ENCODE assay signal across 12 cellular contexts in genomic region chr13:75869981-75870380, GRCh38.
A peak's percentile ranks its signal among the peaks of the same experiment; 100 is the strongest.
DNase-seq lines count a peak whose midpoint lies in the region; ATAC-seq and TF ChIP-seq lines count a peak whose summit lies in the region.
"Had no signal": no experiment of that assay in that cellular context is flagged by ENCODE, and none has a peak within 500 bp of the region (broad histone marks: within the 10 kb centered on the region; RNA-seq: fewer than 3 reads in every experiment).

No MANE protein-coding gene starts in this region.

- peaks cover 13% of the 10 kb centered on the region for H3K4me1 Mint-ChIP-seq in activated naive CD4-positive, alpha-beta T cell treated with anti-CD3 and anti-CD28 coated beads for 36 hours (ENCODE audit: low read depth)
- peaks cover 8% of the 10 kb centered on the region for H3K4me1 Mint-ChIP-seq in T-helper 1 cell treated with Interleukin-12 subunit alpha and Interleukin-12 subunit beta and Interleukin-4 antibody, amounts not matched to agents 30 μg/mL and 1 μg/mL, for 36 hours (ENCODE audit: low read depth)
- peaks cover 11% of the 10 kb centered on the region for H3K4me1 Mint-ChIP-seq in endodermal cell

- H3K9me3 ChIP-seq in endodermal cell (ENCODE audit: control insufficient read depth, low read length) (no peaks in the 10 kb centered on the region), testis (no peaks in the 10 kb centered on the region)

- no peaks in the 10 kb centered on the region for H3K36me3 Mint-ChIP-seq in activated naive CD4-positive, alpha-beta T cell treated with anti-CD3 and anti-CD28 coated beads for 36 hours (ENCODE audit: low read depth)
- H3K36me3 Mint-ChIP-seq in T-helper 1 cell treated with Interleukin-12 subunit alpha and Interleukin-12 subunit beta and Interleukin-4 antibody, amounts not matched to agents 30 μg/mL and 1 μg/mL, for 36 hours (ENCODE audit: low read depth) = no peaks in the 10 kb centered on the region
- no peaks in the 10 kb centered on the region for H3K36me3 Mint-ChIP-seq in endodermal cell (ENCODE audit: low read depth)

- H3K4me3 Mint-ChIP-seq in activated naive CD4-positive, alpha-beta T cell treated with anti-CD3 and anti-CD28 coated beads for 36 hours = no peak overlapping the region
- H3K4me3 Mint-ChIP-seq in T-helper 1 cell treated with Interleukin-12 subunit alpha and Interleukin-12 subunit beta and Interleukin-4 antibody, amounts not matched to agents 30 μg/mL and 1 μg/mL, for 36 hours = peak overlapping the region; percentile 49
- H3K4me3 Mint-ChIP-seq in endodermal cell = peak overlapping the region; percentile 51

- WGBS in endodermal cell (ENCODE audit: insufficient coverage in 1 of 2, insufficient read length in 1 of 2), 2 experiments = 56 to 64% methylated on average over 3 to 4 of the region's 4 CpGs
- WGBS in testis, 2 donors = 25 to 28% methylated on average over 4 of the region's 4 CpGs

- H3K27me3 Mint-ChIP-seq in activated naive CD4-positive, alpha-beta T cell treated with anti-CD3 and anti-CD28 coated beads for 36 hours (ENCODE audit: low read depth) = peaks cover 5% of the 10 kb centered on the region
- H3K27me3 Mint-ChIP-seq in T-helper 1 cell treated with Interleukin-12 subunit alpha and Interleukin-12 subunit beta and Interleukin-4 antibody, amounts not matched to agents 30 μg/mL and 1 μg/mL, for 36 hours (ENCODE audit: low read depth) = peaks cover 8% of the 10 kb centered on the region
- no peaks in the 10 kb centered on the region for H3K27me3 Mint-ChIP-seq in endodermal cell (ENCODE audit: insufficient read depth)

- CTCF ChIA-PET in activated naive CD4-positive, alpha-beta T cell treated with anti-CD3 and anti-CD28 coated beads for 36 hours (lab: Charles Lee) = interaction anchor here (0.6 to 4.7 kb wide), 34 partner anchors 8 to 1013 kb away, joined by 3 to 90 read pairs (median 4); no protein-coding TSS in a partner anchor

- TF ChIP-seq CTCF in endodermal cell (conservative IDR thresholded peaks at IDR 0.05) (no peak), testis (IDR thresholded peaks at IDR 0.05) (no peak)

- H3K27ac ChIP-seq in endodermal cell (ENCODE audit: low read depth, low read length) (no peak overlapping the region), testis (peak overlapping the region; percentile 51 to 81)

- no peaks in the 10 kb centered on the region for H3K4me1 ChIP-seq in endodermal cell (ENCODE audit: control insufficient read depth, insufficient read depth, low read length)
- peaks cover 30% of the 10 kb centered on the region for H3K4me1 ChIP-seq in testis

- H3K36me3 ChIP-seq in endodermal cell (ENCODE audit: control insufficient read depth, insufficient read depth, low read length) = no peaks in the 10 kb centered on the region
- no peaks in the 10 kb centered on the region for H3K36me3 ChIP-seq in testis (ENCODE audit: low read depth, missing control alignments)

- intact Hi-C loops in activated naive CD4-positive, alpha-beta T cell treated with anti-CD3 and anti-CD28 coated beads for 36 hours (cut with micrococcal nuclease) = loop anchor here (1.0 to 10.0 kb wide), 5 partner anchors 71 to 955 kb away; no protein-coding TSS in a partner anchor
- intact Hi-C loops in testis (cut with DNase I; ENCODE audit: low total_unique reads) = loop anchor here (10.0 kb wide), 3 partner anchors 175 to 1025 kb away; no protein-coding TSS in a partner anchor

- TF ChIP-seq POLR2A in testis (IDR thresholded peaks at IDR 0.05) = no peak

- no peak for ATAC-seq in HG02884 (IDR thresholded peaks at IDR 0.05; ENCODE audit: unreplicated experiment)
- ATAC-seq: Right ventricle myocardium inferior had no signal

- no peak overlapping the region for H3K27ac Mint-ChIP-seq in activated naive CD4-positive, alpha-beta T cell treated with anti-CD3 and anti-CD28 coated beads for 36 hours
- no peak overlapping the region for H3K27ac Mint-ChIP-seq in T-helper 1 cell treated with Interleukin-12 subunit alpha and Interleukin-12 subunit beta and Interleukin-4 antibody, amounts not matched to agents 30 μg/mL and 1 μg/mL, for 36 hours
- no peak overlapping the region for H3K27ac Mint-ChIP-seq in endodermal cell
- H3K27ac Mint-ChIP-seq: activated B cell treated with CpG ODN at 0.5 μM for 24 hours had no signal

- DNase-seq in activated naive CD4-positive, alpha-beta T cell treated with anti-CD3 and anti-CD28 coated beads for 36 hours = peak; percentile 10
- DNase-seq in activated naive CD4-positive, alpha-beta T cell treated with Interleukin-2 at 50 U/mL for 16 hours = no peak
- DNase-seq in endodermal cell = no peak
- DNase-seq in testis = no peak
- DNase-seq in C1 segment of cervical spinal cord (lab: John Stamatoyannopoulos, UW) = no peak
- DNase-seq in HuH-7 (ENCODE audit: low spot score) = no peak
- DNase-seq: activated B cell treated with CpG ODN at 0.5 μM for 24 hours; effector CD4-positive, alpha-beta T cell; NCI-H510A treated with DMSO at 0.1 percent for 48 hours had no signal

- H3K4me3 ChIP-seq in endodermal cell (ENCODE audit: low read length) (no peak overlapping the region), testis (no peak overlapping the region)

- no peak overlapping the region for H3K9ac ChIP-seq in endodermal cell (ENCODE audit: extremely low read depth, low read length, poor library complexity, severe bottlenecking)

- H3K9me3 Mint-ChIP-seq in activated naive CD4-positive, alpha-beta T cell treated with anti-CD3 and anti-CD28 coated beads for 36 hours = no peaks in the 10 kb centered on the region
- H3K9me3 Mint-ChIP-seq in T-helper 1 cell treated with Interleukin-12 subunit alpha and Interleukin-12 subunit beta and Interleukin-4 antibody, amounts not matched to agents 30 μg/mL and 1 μg/mL, for 36 hours = no peaks in the 10 kb centered on the region
- H3K9me3 Mint-ChIP-seq in endodermal cell = no peaks in the 10 kb centered on the region
- H3K9me3 Mint-ChIP-seq: activated B cell treated with CpG ODN at 0.5 μM for 24 hours had no signal

- H3K27me3 ChIP-seq in endodermal cell (ENCODE audit: control insufficient read depth, insufficient read depth, low read length, poor library complexity, severe bottlenecking) = no peaks in the 10 kb centered on the region
- H3K27me3 ChIP-seq in testis = no peaks in the 10 kb centered on the region
